In the genomic region with DNA sequence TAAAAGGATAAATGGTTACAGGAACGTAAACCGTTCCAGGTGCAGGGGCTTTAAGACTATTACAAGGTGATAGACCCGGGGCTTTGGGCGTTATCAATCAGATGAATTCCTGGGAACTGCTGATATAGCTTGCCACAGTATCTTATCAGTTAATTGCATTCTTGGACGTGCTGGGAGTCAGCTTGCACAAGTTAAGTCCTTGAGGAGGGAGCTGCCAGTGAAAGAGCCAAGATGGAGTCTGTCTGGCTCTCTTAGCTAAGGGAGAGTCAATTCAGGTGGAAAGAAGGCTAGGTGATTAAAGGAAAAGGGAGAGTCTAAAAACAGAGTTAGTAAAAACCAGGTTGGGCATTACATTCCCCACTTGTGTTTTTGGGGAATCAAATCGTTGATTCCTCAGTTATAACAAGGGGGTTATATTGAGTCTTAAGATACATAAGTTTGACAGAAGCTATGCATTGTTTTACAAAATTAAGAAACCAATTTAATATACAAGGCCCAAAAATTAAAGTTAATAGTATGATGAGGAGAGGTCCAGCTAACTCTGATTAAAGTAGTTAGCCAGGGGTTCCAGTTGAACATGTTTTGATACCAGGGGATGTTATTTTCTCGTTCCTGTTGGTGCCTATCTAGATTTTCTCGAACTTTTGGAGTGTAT, we compare ENCODE assay signal across 12 cellular contexts. TPM values are rescaled to one million over a fixed set of nuclear protein-coding genes. Genes with fewer than 3 reads are reported as not detected.
DNase-seq lines count a peak whose midpoint lies in the region; ATAC-seq and TF ChIP-seq lines count a peak whose summit lies in the region.
"Not testable (repeated sequence)": the region's sequence is repeated elsewhere in the genome, so short reads cannot be mapped to it uniquely, and the experiment has no call there.
"Had no signal": no experiment of that assay in that cellular context is flagged by ENCODE, and none has a peak within 500 bp of the region (broad histone marks: within the 10 kb centered on the region; RNA-seq: fewer than 3 reads in every experiment).

No MANE protein-coding gene starts in this region.

- DNase-seq in NCI-H82 (lab: John Stamatoyannopoulos, UW) (peak; percentile 11), endodermal cell (peak; percentile 61), trophoblast cell (peak in 1 of 2 donors; percentile 26)
- not testable (repeated sequence) for DNase-seq in hepatocyte (ENCODE audit: low spot score); mesothelial cell of epicardium (ENCODE audit: low spot score in 2 of 2, unreplicated experiment in 2 of 2); stimulated activated naive B cell treated with anti-CD40 and anti-IgM and Interleukin-4, amounts not matched to agents 10 μg/mL and 1 μg/mL and 100 μg/mL, for 72 hours

- H3K27me3 Mint-ChIP-seq in endodermal cell (ENCODE audit: insufficient read depth); mesothelial cell of epicardium (ENCODE audit: low read depth); stimulated activated naive B cell treated with anti-CD40 and anti-IgM and Interleukin-4, amounts not matched to agents 10 μg/mL and 1 μg/mL and 100 μg/mL, for 72 hours: not testable (repeated sequence)

- not testable (repeated sequence) for ATAC-seq in stimulated activated naive B cell treated with anti-CD40 and anti-IgM and Interleukin-4, amounts not matched to agents 10 μg/mL and 1 μg/mL and 100 μg/mL, for 72 hours (replicated peaks)

- H4K91ac ChIP-seq in trophoblast cell (ENCODE audit: low read depth, low read length), result peak overlapping the region; percentile 25

- H3K27me3 ChIP-seq in endodermal cell (ENCODE audit: control insufficient read depth, insufficient read depth, low read length, poor library complexity, severe bottlenecking); hepatocyte; trophoblast cell (ENCODE audit: insufficient read depth, low read length): not testable (repeated sequence)

- H2BK5ac ChIP-seq in trophoblast cell (ENCODE audit: low read depth, low read length, poor library complexity), result not testable (repeated sequence)

- not testable (repeated sequence) for H4K12ac ChIP-seq in trophoblast cell (ENCODE audit: low read depth, low read length)

- not testable (repeated sequence) for TF ChIP-seq CTCF in endodermal cell (conservative IDR thresholded peaks at IDR 0.05); hepatocyte (IDR thresholded peaks at IDR 0.05; ENCODE audit: poor library complexity); mesothelial cell of epicardium (IDR thresholded peaks at IDR 0.05; ENCODE audit: unreplicated experiment)

- H3K79me2 ChIP-seq in hepatocyte; trophoblast cell (ENCODE audit: control insufficient read depth, insufficient read depth, low read length, poor library complexity): not testable (repeated sequence)

- not testable (repeated sequence) for H3K27ac ChIP-seq in endodermal cell (ENCODE audit: low read depth, low read length); hepatocyte; trophoblast cell (ENCODE audit: low read depth, low read length)

- H3K4me3 ChIP-seq in endodermal cell (ENCODE audit: low read length), result peak overlapping the region; percentile 82
- H3K4me3 ChIP-seq in hepatocyte; trophoblast cell (ENCODE audit: low read depth, low read length): not testable (repeated sequence)

- not testable (repeated sequence) for H2BK120ac ChIP-seq in trophoblast cell (ENCODE audit: insufficient read depth, low read length, poor library complexity)

- 34 to 39% methylated on average over 5 to 8 of the region's 8 CpGs for WGBS in endodermal cell (ENCODE audit: insufficient coverage in 1 of 2, insufficient read length in 1 of 2), 2 experiments
- WGBS in hepatocyte (ENCODE audit: low lambda C conversion rate, missing lambda C conversion rate), result 43% methylated on average over 8 of the region's 8 CpGs
- no CpG with 5 or more reads among the region's 8 CpGs for WGBS in trophoblast cell (ENCODE audit: extremely low coverage, insufficient coverage, insufficient read length)

- peaks cover 25% of the 10 kb centered on the region for H3K36me3 ChIP-seq in endodermal cell (ENCODE audit: control insufficient read depth, insufficient read depth, low read length)
- not testable (repeated sequence) for H3K36me3 ChIP-seq in hepatocyte (replicated peaks; ENCODE audit: insufficient read depth, low read depth); trophoblast cell (ENCODE audit: control insufficient read depth in 1 of 2, insufficient read depth in 2 of 2, low read length in 2 of 2)

- H3K23ac ChIP-seq in trophoblast cell (ENCODE audit: low read length), result not testable (repeated sequence)

- peak overlapping the region; percentile 50 for H3K4me3 Mint-ChIP-seq in endodermal cell
- not testable (repeated sequence) for H3K4me3 Mint-ChIP-seq in mesothelial cell of epicardium; stimulated activated naive B cell treated with anti-CD40 and anti-IgM and Interleukin-4, amounts not matched to agents 10 μg/mL and 1 μg/mL and 100 μg/mL, for 72 hours

- H2AK5ac ChIP-seq in trophoblast cell (ENCODE audit: low read length), result not testable (repeated sequence)

- not testable (repeated sequence) for H3K4ac ChIP-seq in trophoblast cell (ENCODE audit: low read depth, low read length)

- H3K9ac ChIP-seq in endodermal cell (ENCODE audit: extremely low read depth, low read length, poor library complexity, severe bottlenecking), result peak overlapping the region; percentile 92
- H3K9ac ChIP-seq in trophoblast cell (ENCODE audit: low read length), result not testable (repeated sequence)

- H3K4me1 ChIP-seq in endodermal cell (ENCODE audit: control insufficient read depth, insufficient read depth, low read length), result not testable (repeated sequence)
- peaks cover 20% of the 10 kb centered on the region for H3K4me1 ChIP-seq in hepatocyte (ENCODE audit: insufficient read depth)
- peaks cover 12 to 18% of the 10 kb centered on the region in 2 experiments for H3K4me1 ChIP-seq in trophoblast cell (ENCODE audit: control insufficient read depth in 1 of 2, insufficient read depth in 2 of 2, low read length in 2 of 2)

- H3K18ac ChIP-seq in trophoblast cell (ENCODE audit: low read length), result not testable (repeated sequence)

- H4K8ac ChIP-seq in trophoblast cell (ENCODE audit: low read depth, low read length), result not testable (repeated sequence)

- H4K20me1 ChIP-seq in hepatocyte (ENCODE audit: insufficient read depth, poor library complexity, severe bottlenecking), result not testable (repeated sequence)

- peak overlapping the region; percentile 95 for H3K27ac Mint-ChIP-seq in endodermal cell
- H3K27ac Mint-ChIP-seq in mesothelial cell of epicardium, result peak overlapping the region; percentile 32
- peak overlapping the region; percentile 20 for H3K27ac Mint-ChIP-seq in stimulated activated naive B cell treated with anti-CD40 and anti-IgM and Interleukin-4, amounts not matched to agents 10 μg/mL and 1 μg/mL and 100 μg/mL, for 72 hours

- H3K4me1 Mint-ChIP-seq in endodermal cell (peaks cover 53% of the 10 kb centered on the region), mesothelial cell of epicardium (peaks cover 46% of the 10 kb centered on the region)
- not testable (repeated sequence) for H3K4me1 Mint-ChIP-seq in stimulated activated naive B cell treated with anti-CD40 and anti-IgM and Interleukin-4, amounts not matched to agents 10 μg/mL and 1 μg/mL and 100 μg/mL, for 72 hours

- H3K79me1 ChIP-seq in trophoblast cell (ENCODE audit: low read length), result peaks cover 35% of the 10 kb centered on the region

- not testable (repeated sequence) for H3K14ac ChIP-seq in trophoblast cell (ENCODE audit: low read length)

- peak overlapping the region; percentile 29 for H2BK12ac ChIP-seq in trophoblast cell (ENCODE audit: low read length)

- peak overlapping the region; percentile 25 for H3K4me2 ChIP-seq in hepatocyte
- H3K4me2 ChIP-seq in trophoblast cell (ENCODE audit: low read length), result not testable (repeated sequence)

- peaks cover 11% of the 10 kb centered on the region for H3K36me3 Mint-ChIP-seq in endodermal cell (ENCODE audit: low read depth)
- not testable (repeated sequence) for H3K36me3 Mint-ChIP-seq in mesothelial cell of epicardium; stimulated activated naive B cell treated with anti-CD40 and anti-IgM and Interleukin-4, amounts not matched to agents 10 μg/mL and 1 μg/mL and 100 μg/mL, for 72 hours

- H2AFZ ChIP-seq in hepatocyte, result peak overlapping the region; percentile 22
- not testable (repeated sequence) for H2AFZ ChIP-seq in trophoblast cell (ENCODE audit: insufficient read depth, low read length, poor library complexity)

- not testable (repeated sequence) for H3K9me2 ChIP-seq in hepatocyte (replicated peaks; ENCODE audit: insufficient read depth)

- not testable (repeated sequence) for H3K9me3 Mint-ChIP-seq in endodermal cell; mesothelial cell of epicardium; stimulated activated naive B cell treated with anti-CD40 and anti-IgM and Interleukin-4, amounts not matched to agents 10 μg/mL and 1 μg/mL and 100 μg/mL, for 72 hours

- peaks cover 19% of the 10 kb centered on the region for H3K9me3 ChIP-seq in endodermal cell (ENCODE audit: control insufficient read depth, low read length)
- H3K9me3 ChIP-seq in hepatocyte (ENCODE audit: low read depth); trophoblast cell (ENCODE audit: insufficient read depth, low read depth, low read length): not testable (repeated sequence)

RNA-seq across cellular contexts. Expression of a gene that starts 23.5 kb away (rescaled TPM):
- total RNA-seq in endodermal cell (100 to 1,000 TPM; 432 to 444 TPM), hepatocyte (126 and 162 TPM in 2 replicates), mesothelial cell of epicardium (146 to 154 TPM (median 153 TPM) in 3 replicates)
- 116 TPM for polyA plus RNA-seq in endodermal cell (2013, experiment 1 of 2)
- polyA plus RNA-seq in endodermal cell (2013, experiment 2 of 2), result 147 TPM
- 91.3 and 113 TPM in 2 replicates for polyA plus RNA-seq in hepatocyte
- polyA plus RNA-seq in trophoblast cell (2013), result 333 and 351 TPM in 2 replicates

RNA-seq across cellular contexts. Expression of a gene that starts 24.9 kb away (rescaled TPM):
- total RNA-seq in endodermal cell, result 1 to 10 TPM in 1 of 2 donors, under 1 TPM in 1; 0.70 to 2.0 TPM
- 0.36 TPM for polyA plus RNA-seq in endodermal cell (2013, experiment 1 of 2)
- 0.33 TPM for polyA plus RNA-seq in endodermal cell (2013, experiment 2 of 2)
- 0.33 TPM in 1 of 2 replicates, not detected in the other for total RNA-seq in hepatocyte
- polyA plus RNA-seq in hepatocyte, result 0.17 and 1.2 TPM in 2 replicates
- 0.74 to 1.3 TPM (median 0.95 TPM) in 3 replicates for total RNA-seq in mesothelial cell of epicardium
- polyA plus RNA-seq in trophoblast cell (2013), result 0.50 and 0.51 TPM in 2 replicates
- total RNA-seq: A673; CD4-positive, alpha-beta memory T cell; CD4-positive, CD25-positive, alpha-beta regulatory T cell; CD8-positive, alpha-beta memory T cell; G401 had no signal
- polyA plus RNA-seq: CD14-positive monocyte; CD8-positive, alpha-beta memory T cell had no signal

Comparison
In these comparisons a context has a peak if more than half of its experiments do, and no peak if none do; other contexts are left out.
1. H3K27ac Mint-ChIP-seq: peak in every context shown above with its lines; median percentile 95 in endodermal cell; 32 in mesothelial cell of epicardium; 20 in stimulated activated naive B cell treated with anti-CD40 and anti-IgM and Interleukin-4, amounts not matched to agents 10 μg/mL and 1 μg/mL and 100 μg/mL, for 72 hours.